11 cellular contexts compared by ENCODE assay signal in genomic region chr2:237892478-237892877, GRCh38. TPM values are rescaled to one million over a fixed set of nuclear protein-coding genes. Genes with fewer than 3 reads are reported as not detected.
DNase-seq lines count a peak whose midpoint lies in the region; ATAC-seq and TF ChIP-seq lines count a peak whose summit lies in the region.
"Had no signal": no experiment of that assay in that cellular context is flagged by ENCODE, and none has a peak within 500 bp of the region (broad histone marks: within the 10 kb centered on the region; RNA-seq: fewer than 3 reads in every experiment).

No MANE protein-coding gene starts in this region.

- H3K27ac Mint-ChIP-seq in CD8-positive, alpha-beta memory T cell, result peak overlapping the region in 5 of 8 donors; percentile 5 to 38 (median 28)
- H3K27ac Mint-ChIP-seq in activated B cell treated with CpG ODN at 0.5 μM for 24 hours, result no peak overlapping the region
- H3K27ac Mint-ChIP-seq: activated naive CD8-positive, alpha-beta T cell; HFFc6 had no signal

- no peaks in the 10 kb centered on the region for H3K27me3 Mint-ChIP-seq in CD8-positive, alpha-beta memory T cell
- H3K27me3 Mint-ChIP-seq in activated B cell treated with CpG ODN at 0.5 μM for 24 hours, result no peaks in the 10 kb centered on the region
- H3K27me3 Mint-ChIP-seq: activated naive CD8-positive, alpha-beta T cell had no signal

- no peak for ATAC-seq in activated B cell treated with CpG ODN at 0.5 μM for 24 hours (ENCODE audit: low read depth)
- ATAC-seq: GM12878 had no signal

- no peak for DNase-seq in CD8-positive, alpha-beta memory T cell
- DNase-seq in activated B cell treated with CpG ODN at 0.5 μM for 24 hours, result no peak
- no peak for DNase-seq in NCI-H1105 treated with DMSO at 0.1 percent for 48 hours (lab: John Stamatoyannopoulos, UW)
- DNase-seq in stimulated activated CD4-positive, alpha-beta T cell treated with anti-CD3 and anti-CD28 coated beads, Interleukin-4, amount 100 ng/mL, for 24 hours, result no peak
- no peak for DNase-seq in Kasumi-1 (lab: John Stamatoyannopoulos, UW)
- DNase-seq: HFFc6, kidney glomerular epithelial cell had no signal

- no peaks in the 10 kb centered on the region for H3K36me3 Mint-ChIP-seq in CD8-positive, alpha-beta memory T cell
- H3K36me3 Mint-ChIP-seq in activated B cell treated with CpG ODN at 0.5 μM for 24 hours (ENCODE audit: low read depth), result no peaks in the 10 kb centered on the region
- H3K36me3 Mint-ChIP-seq: activated naive CD8-positive, alpha-beta T cell had no signal

- no peaks in the 10 kb centered on the region for H3K27me3 ChIP-seq in CD8-positive, alpha-beta memory T cell (ENCODE audit: insufficient read depth, low read length, poor library complexity, severe bottlenecking)
- H3K27me3 ChIP-seq in neural cell (ENCODE audit: insufficient read depth, low read depth, low read length), result no peaks in the 10 kb centered on the region

- CTCF ChIA-PET in CD8-positive, alpha-beta memory T cell (lab: Charles Lee), result interaction anchor here (1.3 kb wide), 1 partner anchor 31 kb away, joined by 3 read pairs; no protein-coding TSS in a partner anchor
- CTCF ChIA-PET in activated B cell treated with CpG ODN at 0.5 μM for 24 hours (lab: Charles Lee), result no interaction called here

- no peak for TF ChIP-seq RAD21 in neural cell (conservative IDR thresholded peaks at IDR 0.05)

- TF ChIP-seq EP300 in neural cell (conservative IDR thresholded peaks at IDR 0.05; ENCODE audit: poor library complexity, severe bottlenecking), result no peak

- H3K9ac ChIP-seq in neural cell (ENCODE audit: low read length), result peak overlapping the region; percentile 59

- H3K4me3 ChIP-seq in CD8-positive, alpha-beta memory T cell (ENCODE audit: low read length), result no peak overlapping the region
- H3K4me3 ChIP-seq in neural cell (ENCODE audit: low read length), result peak overlapping the region; percentile 43
- H3K4me3 ChIP-seq: GM12878 had no signal

- intact Hi-C loops in activated B cell treated with CpG ODN at 0.5 μM for 24 hours (cut with micrococcal nuclease), result loop anchor here (10.0 kb wide), 1 partner anchor 172 kb away; the partner anchor contains the start of gene SCLY

- no peaks in the 10 kb centered on the region for H3K79me2 ChIP-seq in neural cell (replicated peaks; ENCODE audit: insufficient read depth, low read length)

- H3K4me1 Mint-ChIP-seq in CD8-positive, alpha-beta memory T cell, result peaks cover 6 to 12% (median 11%) of the 10 kb centered on the region in 3 donors
- H3K4me1 Mint-ChIP-seq in activated B cell treated with CpG ODN at 0.5 μM for 24 hours, result peaks cover 29% of the 10 kb centered on the region

- H3K9me3 ChIP-seq in CD8-positive, alpha-beta memory T cell (ENCODE audit: low read length), result no peaks in the 10 kb centered on the region
- H3K9me3 ChIP-seq in KOPT-K1 (ENCODE audit: insufficient read depth, low read length, poor library complexity, severe bottlenecking), result no peaks in the 10 kb centered on the region
- H3K9me3 ChIP-seq in neural cell (ENCODE audit: low read length), result no peaks in the 10 kb centered on the region

- no peaks in the 10 kb centered on the region for H4K20me1 ChIP-seq in neural cell (ENCODE audit: insufficient read depth)

- no peak overlapping the region for H3K27ac ChIP-seq in CD8-positive, alpha-beta memory T cell (ENCODE audit: low read depth, low read length)
- H3K27ac ChIP-seq in KOPT-K1 (ENCODE audit: low read depth, low read length, poor library complexity, severe bottlenecking), result peak overlapping the region; percentile 25
- peak overlapping the region; percentile 99 for H3K27ac ChIP-seq in neural cell (ENCODE audit: low read length)

- H3K4me2 ChIP-seq in neural cell (ENCODE audit: low read length), result peak overlapping the region; percentile 29

- H3K4me1 ChIP-seq in CD8-positive, alpha-beta memory T cell (ENCODE audit: insufficient read depth, low read length), result peaks cover 5% of the 10 kb centered on the region

- H3K4me3 Mint-ChIP-seq in CD8-positive, alpha-beta memory T cell, result no peak overlapping the region
- peak overlapping the region; percentile 28 for H3K4me3 Mint-ChIP-seq in activated B cell treated with CpG ODN at 0.5 μM for 24 hours
- H3K4me3 Mint-ChIP-seq: activated naive CD8-positive, alpha-beta T cell; HFFc6 had no signal

- no peaks in the 10 kb centered on the region for H3F3A ChIP-seq in neural cell (ENCODE audit: insufficient read depth, low read length, poor library complexity, severe bottlenecking)

- POLR2A ChIA-PET in CD8-positive, alpha-beta memory T cell (lab: Charles Lee), result no interaction called here
- POLR2A ChIA-PET in activated B cell treated with CpG ODN at 0.5 μM for 24 hours (lab: Charles Lee), result interaction anchor here (0.5 to 1.4 kb wide), 2 partner anchors 12 to 82 kb away, joined by 4 to 6 read pairs; no protein-coding TSS in a partner anchor

- no peak overlapping the region for H2AFZ ChIP-seq in neural cell (ENCODE audit: low read depth, low read length)

- H3K9me2 ChIP-seq in neural cell (ENCODE audit: insufficient read depth, low read length), result no peaks in the 10 kb centered on the region

- TF ChIP-seq CTCF in activated B cell treated with CpG ODN at 0.5 μM for 24 hours (IDR thresholded peaks at IDR 0.05) (no peak), neural cell (IDR thresholded peaks at IDR 0.05; ENCODE audit: poor library complexity, severe bottlenecking) (no peak)

- H3K9me3 Mint-ChIP-seq in CD8-positive, alpha-beta memory T cell, result no peaks in the 10 kb centered on the region
- no peaks in the 10 kb centered on the region for H3K9me3 Mint-ChIP-seq in activated B cell treated with CpG ODN at 0.5 μM for 24 hours
- H3K9me3 Mint-ChIP-seq: HFFc6 had no signal

- no peaks in the 10 kb centered on the region for H3K36me3 ChIP-seq in CD8-positive, alpha-beta memory T cell (ENCODE audit: insufficient read depth, low read length)
- H3K36me3 ChIP-seq in KOPT-K1 (ENCODE audit: insufficient read depth, low read length) (no peaks in the 10 kb centered on the region), neural cell (ENCODE audit: insufficient read depth, low read length) (no peaks in the 10 kb centered on the region)

TF ChIP-seq in neural cell, 6 proteins besides CTCF, POLR2A, EP300 and RAD21:
- no peak for TF ChIP-seq POLR2AphosphoS5 (IDR thresholded peaks at IDR 0.05)
- TF ChIP-seq SMC3 (conservative IDR thresholded peaks at IDR 0.05; ENCODE audit: poor library complexity), result no peak
- TF ChIP-seq EZH2 (IDR thresholded peaks at IDR 0.05; ENCODE audit: borderline replicate concordance, insufficient read depth, low read length, poor library complexity, severe bottlenecking), result no peak
- TF ChIP-seq MXI1 (conservative IDR thresholded peaks at IDR 0.05; ENCODE audit: poor library complexity, severe bottlenecking), result no peak
- TF ChIP-seq, protein P1, sequence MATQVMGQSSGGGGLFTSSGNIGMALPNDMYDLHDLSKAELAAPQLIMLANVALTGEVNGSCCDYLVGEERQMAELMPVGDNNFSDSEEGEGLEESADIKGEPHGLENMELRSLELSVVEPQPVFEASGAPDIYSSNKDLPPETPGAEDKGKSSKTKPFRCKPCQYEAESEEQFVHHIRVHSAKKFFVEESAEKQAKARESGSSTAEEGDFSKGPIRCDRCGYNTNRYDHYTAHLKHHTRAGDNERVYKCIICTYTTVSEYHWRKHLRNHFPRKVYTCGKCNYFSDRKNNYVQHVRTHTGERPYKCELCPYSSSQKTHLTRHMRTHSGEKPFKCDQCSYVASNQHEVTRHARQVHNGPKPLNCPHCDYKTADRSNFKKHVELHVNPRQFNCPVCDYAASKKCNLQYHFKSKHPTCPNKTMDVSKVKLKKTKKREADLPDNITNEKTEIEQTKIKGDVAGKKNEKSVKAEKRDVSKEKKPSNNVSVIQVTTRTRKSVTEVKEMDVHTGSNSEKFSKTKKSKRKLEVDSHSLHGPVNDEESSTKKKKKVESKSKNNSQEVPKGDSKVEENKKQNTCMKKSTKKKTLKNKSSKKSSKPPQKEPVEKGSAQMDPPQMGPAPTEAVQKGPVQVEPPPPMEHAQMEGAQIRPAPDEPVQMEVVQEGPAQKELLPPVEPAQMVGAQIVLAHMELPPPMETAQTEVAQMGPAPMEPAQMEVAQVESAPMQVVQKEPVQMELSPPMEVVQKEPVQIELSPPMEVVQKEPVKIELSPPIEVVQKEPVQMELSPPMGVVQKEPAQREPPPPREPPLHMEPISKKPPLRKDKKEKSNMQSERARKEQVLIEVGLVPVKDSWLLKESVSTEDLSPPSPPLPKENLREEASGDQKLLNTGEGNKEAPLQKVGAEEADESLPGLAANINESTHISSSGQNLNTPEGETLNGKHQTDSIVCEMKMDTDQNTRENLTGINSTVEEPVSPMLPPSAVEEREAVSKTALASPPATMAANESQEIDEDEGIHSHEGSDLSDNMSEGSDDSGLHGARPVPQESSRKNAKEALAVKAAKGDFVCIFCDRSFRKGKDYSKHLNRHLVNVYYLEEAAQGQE (IDR thresholded peaks at IDR 0.05; ENCODE audit: borderline replicate concordance), result no peak
- no peak for TF ChIP-seq TAF1 (IDR thresholded peaks at IDR 0.05; ENCODE audit: low read depth)

RNA-seq across cellular contexts. Expression of gene RAMP1, which starts 33.1 kb away (rescaled TPM):
- total RNA-seq in CD8-positive, alpha-beta memory T cell, result under 1 TPM; 0.60 to 0.63 TPM
- polyA plus RNA-seq in CD8-positive, alpha-beta memory T cell, result 0.59 TPM
- 3.9 and 4.4 TPM in 2 replicates for total RNA-seq in activated B cell treated with CpG ODN at 0.5 μM for 24 hours
- polyA plus RNA-seq in neural cell, result 25.5 and 29.2 TPM in 2 replicates
- polyA minus RNA-seq in neural cell, result 6.0 and 6.8 TPM in 2 replicates
